1 cellular context compared by ENCODE assay signal in the genomic region with DNA sequence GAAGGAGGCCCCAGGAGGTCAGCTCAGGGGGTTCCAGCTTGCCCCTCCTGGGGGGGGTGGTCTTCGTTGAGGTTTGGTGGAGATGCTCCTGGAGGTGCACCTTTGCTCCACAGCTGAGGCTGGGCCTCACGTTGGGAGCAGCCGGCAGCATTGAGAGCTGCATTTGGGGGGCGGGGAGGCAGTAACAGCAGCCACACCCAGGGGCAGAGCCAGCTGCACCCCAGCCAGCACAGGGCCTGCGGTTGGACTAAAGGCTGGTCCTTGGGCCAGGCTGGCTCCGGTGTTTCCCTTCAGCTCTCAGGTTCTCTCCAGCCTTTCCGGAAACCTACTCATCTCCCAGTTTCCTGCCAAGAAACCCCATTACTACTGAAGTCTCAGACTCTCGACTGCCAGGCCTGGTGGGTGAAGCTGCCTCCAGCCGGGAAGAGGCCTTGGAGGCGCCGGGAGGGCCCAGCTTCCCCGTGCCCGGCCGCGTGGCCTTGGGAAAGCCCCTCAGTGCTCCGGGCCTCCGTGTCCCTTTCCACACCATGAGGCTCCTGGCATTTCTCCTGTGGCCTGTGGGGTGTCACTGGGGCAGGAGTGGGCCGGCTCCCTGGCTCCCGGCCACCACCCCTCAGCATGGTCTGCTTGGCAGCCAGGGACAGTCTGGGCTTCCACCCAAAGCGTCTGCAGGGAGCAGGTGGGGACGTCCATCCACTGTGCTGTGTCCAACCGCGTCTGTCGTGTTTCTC.
TF ChIP-seq lines count a peak whose summit lies in the region.

No MANE protein-coding gene starts in this region.

TF ChIP-seq in HepG2, 621 proteins besides CTCF, POLR2A, EP300 and RAD21 (continued from another document):
- TF ChIP-seq ZSCAN5A (CRISPR knock-in tag; IDR thresholded peaks at IDR 0.05; ENCODE audit: borderline replicate concordance) (0 out of 2 replicates have a peak, but pooled peaks have one; percentile 38), ZFP37 (CRISPR knock-in tag; IDR thresholded peaks at IDR 0.05; ENCODE audit: borderline replicate concordance) (no peak), WIZ (CRISPR knock-in tag; IDR thresholded peaks at IDR 0.05) (no peak), EZH2 (conservative IDR thresholded peaks at IDR 0.05; ENCODE audit: low read depth, low read length) (no peak), ZNF687 (CRISPR knock-in tag; IDR thresholded peaks at IDR 0.05) (peak; percentile 43)
TF ChIP-seq in HepG2: peak in this region for 13.
